Comparison of ENCODE assay signal across 8 cellular contexts in genomic region chr18:76450912-76451421, GRCh38. TPM values are rescaled to one million over a fixed set of nuclear protein-coding genes. Genes with fewer than 3 reads are reported as not detected.
DNase-seq lines count a peak whose midpoint lies in the region; ATAC-seq and TF ChIP-seq lines count a peak whose summit lies in the region.

No MANE protein-coding gene starts in this region.

- no peaks in the 10 kb centered on the region for H3K27me3 ChIP-seq in CD4-positive, alpha-beta memory T cell (ENCODE audit: insufficient read depth, low read length)
- H3K27me3 ChIP-seq in GM23248 (replicated peaks; ENCODE audit: insufficient read depth) (no peaks in the 10 kb centered on the region), dorsolateral prefrontal cortex (no peaks in the 10 kb centered on the region), left lung (no peaks in the 10 kb centered on the region)

- peaks cover 53% of the 10 kb centered on the region for H3F3A ChIP-seq in GM23248 (ENCODE audit: insufficient read depth)

- intact Hi-C loops in CD4-positive, alpha-beta memory T cell (cut with micrococcal nuclease) = loop anchor here (5.0 kb wide), 1 partner anchor 46 kb away; the partner anchor contains the start of gene ZNF516
- intact Hi-C loops in dorsolateral prefrontal cortex (cut with DNase I) = no loop called here
- intact Hi-C loops in left lung (cut with DNase I) = no loop called here

- H3K4me2 ChIP-seq in GM23248 (ENCODE audit: unreplicated experiment) = peak overlapping the region; percentile 97

- peaks cover 13% of the 10 kb centered on the region for H3K4me1 ChIP-seq in CD4-positive, alpha-beta memory T cell (ENCODE audit: insufficient read depth, low read length)
- peaks cover 66% of the 10 kb centered on the region for H3K4me1 ChIP-seq in GM23248 (ENCODE audit: insufficient read depth)
- H3K4me1 ChIP-seq in left lung = peaks cover 31 to 81% of the 10 kb centered on the region in 2 donors

- TF ChIP-seq CTCF in dorsolateral prefrontal cortex (IDR thresholded peaks at IDR 0.05 in 54 of 56, conservative IDR thresholded peaks at IDR 0.05 in 2 of 56; ENCODE audit: low read depth in 1 of 56, partially characterized antibody in 56 of 56) (peak in 1 of 56 donors; percentile 13), left lung (IDR thresholded peaks at IDR 0.05) (no peak)

- in situ Hi-C loops in GM23248 (cut with MboI) = no loop called here

- no peaks in the 10 kb centered on the region for H3K9me2 ChIP-seq in GM23248 (ENCODE audit: insufficient read depth)

- POLR2A ChIA-PET in CD4-positive, alpha-beta memory T cell (lab: Charles Lee; ENCODE audit: partially characterized antibody) = no interaction called here

- no peaks in the 10 kb centered on the region for H3K36me3 Mint-ChIP-seq in CD4-positive, alpha-beta memory T cell

- peak overlapping the region in 2 of 7 donors; percentile 9 to 57 for H3K27ac Mint-ChIP-seq in CD4-positive, alpha-beta memory T cell
- H3K27ac Mint-ChIP-seq in stimulated activated naive CD8-positive, alpha-beta T cell treated with anti-CD3 and anti-CD28 coated beads, Interleukin-15, amount 100 ng/mL, for 72 hours = peak overlapping the region; percentile 52 to 87

- peaks cover 14 to 38% (median 25%) of the 10 kb centered on the region in 4 donors for H3K4me1 Mint-ChIP-seq in CD4-positive, alpha-beta memory T cell
- peaks cover 60% of the 10 kb centered on the region for H3K4me1 Mint-ChIP-seq in stimulated activated naive CD8-positive, alpha-beta T cell treated with anti-CD3 and anti-CD28 coated beads, Interleukin-15, amount 100 ng/mL, for 72 hours

- CTCF ChIA-PET in CD4-positive, alpha-beta memory T cell (lab: Charles Lee; ENCODE audit: partially characterized antibody) = interaction anchor here (2.0 kb wide), 1 partner anchor 52 kb away, joined by 6 read pairs; no protein-coding TSS in a partner anchor

- WGBS in GM23248 (ENCODE audit: low coverage in 1 of 2, low lambda C conversion rate in 2 of 2, missing lambda C conversion rate in 2 of 2), 2 experiments = 1% methylated on average over 25 of the region's 25 CpGs

- H2AFZ ChIP-seq in GM23248 = peak overlapping the region; percentile 52

- peak overlapping the region; percentile 54 to 63 for H3K4me3 ChIP-seq in CD4-positive, alpha-beta memory T cell (ENCODE audit: low read length in 2 of 2)
- peak overlapping the region; percentile 71 for H3K4me3 ChIP-seq in GM23248
- peak overlapping the region; percentile 29 to 76 (median 64) for H3K4me3 ChIP-seq in dorsolateral prefrontal cortex
- H3K4me3 ChIP-seq in left lung = peak overlapping the region; percentile 33 to 48

- peak overlapping the region; percentile 82 for H3K9ac ChIP-seq in GM23248

- H3K79me2 ChIP-seq in GM23248 (ENCODE audit: insufficient read depth) = peaks cover 96% of the 10 kb centered on the region

- DNase-seq in CD4-positive, alpha-beta memory T cell = peak in 1 of 5 donors; percentile 4
- peak; percentile 77 for DNase-seq in GM23248
- peak; percentile 23 to 69 for DNase-seq in SHP77 (lab: John Stamatoyannopoulos, UW)
- DNase-seq in dorsolateral prefrontal cortex = peak in 1 of 10 donors; percentile 32
- peak in 1 of 2 donors; percentile 83 for DNase-seq in left lung
- peak in 1 of 2 donors; percentile 28 for DNase-seq in stimulated activated naive CD8-positive, alpha-beta T cell treated with anti-CD3 and anti-CD28 coated beads, Interleukin-15, amount 100 ng/mL, for 72 hours
- DNase-seq in cortex of kidney (lab: John Stamatoyannopoulos, UW) = no peak
- no peak for DNase-seq in COLO829 (ENCODE audit: low spot score)

- H3K4me3 Mint-ChIP-seq in CD4-positive, alpha-beta memory T cell = peak overlapping the region; percentile 83 to 92 (median 88)
- peak overlapping the region; percentile 78 to 85 for H3K4me3 Mint-ChIP-seq in stimulated activated naive CD8-positive, alpha-beta T cell treated with anti-CD3 and anti-CD28 coated beads, Interleukin-15, amount 100 ng/mL, for 72 hours

- no peak overlapping the region for H3K27ac ChIP-seq in CD4-positive, alpha-beta memory T cell (ENCODE audit: low read depth, low read length)
- H3K27ac ChIP-seq in GM23248 (peak overlapping the region; percentile 89), dorsolateral prefrontal cortex (peak overlapping the region in 58 of 59 donors; percentile 3 to 84 (median 66)), left lung (peak overlapping the region; percentile 83)

- no peaks in the 10 kb centered on the region for H4K20me1 ChIP-seq in GM23248 (ENCODE audit: insufficient read depth)

- H3K36me3 ChIP-seq in CD4-positive, alpha-beta memory T cell (ENCODE audit: insufficient read depth, low read length) = no peaks in the 10 kb centered on the region
- H3K36me3 ChIP-seq in GM23248 (ENCODE audit: low read depth) (no peaks in the 10 kb centered on the region), left lung (no peaks in the 10 kb centered on the region)

- H3K9me3 Mint-ChIP-seq in CD4-positive, alpha-beta memory T cell = no peaks in the 10 kb centered on the region
- H3K9me3 Mint-ChIP-seq in stimulated activated naive CD8-positive, alpha-beta T cell treated with anti-CD3 and anti-CD28 coated beads, Interleukin-15, amount 100 ng/mL, for 72 hours = no peaks in the 10 kb centered on the region

- H3K27me3 Mint-ChIP-seq in CD4-positive, alpha-beta memory T cell = peaks cover 23 to 32% of the 10 kb centered on the region in 2 donors
- H3K27me3 Mint-ChIP-seq in stimulated activated naive CD8-positive, alpha-beta T cell treated with anti-CD3 and anti-CD28 coated beads, Interleukin-15, amount 100 ng/mL, for 72 hours = no peaks in the 10 kb centered on the region

- peak; percentile 76 for ATAC-seq in left lung
- ATAC-seq in stimulated activated naive CD8-positive, alpha-beta T cell treated with anti-CD3 and anti-CD28 coated beads, Interleukin-15, amount 100 ng/mL, for 72 hours = peak; percentile 63

- no peaks in the 10 kb centered on the region for H3K9me3 ChIP-seq in CD4-positive, alpha-beta memory T cell (ENCODE audit: control insufficient read depth in 1 of 2, low read length in 2 of 2)
- H3K9me3 ChIP-seq in GM23248 (ENCODE audit: low read depth) (no peaks in the 10 kb centered on the region), left lung (no peaks in the 10 kb centered on the region)

RNA-seq across cellular contexts. Expression of gene ZNF516, which starts 44.1 kb away (rescaled TPM):
- total RNA-seq in CD4-positive, alpha-beta memory T cell = 1 to 10 TPM; 7.7 to 9.9 TPM
- polyA plus RNA-seq in CD4-positive, alpha-beta memory T cell = 1 to 10 TPM in 1 of 2 donors, under 1 TPM in 1; 0.25 to 2.2 TPM
- total RNA-seq in GM23248 (2014; rRNA removed; shearing (Covaris generic)) = 18.0 and 29.4 TPM in 2 replicates
- polyA plus RNA-seq in GM23248 (2016; fragmentation: Nextera tagmentation; extraction: Ambion mirVana) = 16.1 and 17.8 TPM in 2 replicates
- total RNA-seq in dorsolateral prefrontal cortex = 10 to 100 TPM; 11.2 to 62.4 (median 28.3) TPM
- 10 to 100 TPM; 33.9 to 40.6 TPM for total RNA-seq in left lung

Comparison
In these comparisons a context has a peak if more than half of its experiments do, and no peak if none do; other contexts are left out.
1. DNase-seq: peak in GM23248 (single experiment) and SHP77 (2 of 2); none in cortex of kidney (single experiment) and COLO829 (single experiment).
2. Peak in every context shown above with its lines, with median percentiles within 50 percentile points of each other: H3K4me3 ChIP-seq.